In the genomic region with DNA sequence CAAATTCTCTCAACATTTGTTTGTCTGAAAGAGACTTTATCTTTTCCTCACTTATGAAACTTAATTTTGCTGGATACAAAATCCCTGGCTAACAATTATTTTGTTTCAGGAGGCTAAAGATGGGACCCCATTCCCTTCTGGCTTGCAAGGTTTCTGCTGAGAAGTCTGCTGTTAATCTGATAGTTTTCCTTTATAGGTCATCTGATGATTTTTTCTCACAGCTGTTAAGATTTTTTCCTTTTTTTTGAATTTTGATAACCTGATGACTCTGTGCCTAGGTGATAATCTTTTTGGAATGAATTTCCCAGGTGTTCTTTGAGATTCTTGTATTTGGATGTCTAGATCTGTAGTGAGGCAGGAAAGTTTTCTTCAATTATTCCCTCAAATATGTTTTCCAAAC, we compare ENCODE assay signal across 29 cellular contexts.
"Had no signal": no experiment of that assay in that cellular context is flagged by ENCODE, and none has a peak within 500 bp of the region (broad histone marks: within the 10 kb centered on the region; RNA-seq: fewer than 3 reads in every experiment).

No MANE protein-coding gene starts in this region.

- FAIRE-seq: endometrium, endothelial cell of umbilical vein, frontal cortex had no signal

- H3K27me3 Mint-ChIP-seq: dendritic cell treated with granulocyte-macrophage colony-stimulating factor and Interleukin-4, amounts not matched to agents 40 ng/mL and 50 ng/mL, for 4 days; effector memory CD8-positive, alpha-beta T cell had no signal

- DNase-seq: colonic mucosa; cortex of kidney; dermis blood vessel endothelial cell; dorsolateral prefrontal cortex; effector CD4-positive, alpha-beta T cell; effector CD8-positive, alpha-beta T cell; effector memory CD4-positive, alpha-beta T cell; effector memory CD8-positive, alpha-beta T cell; endodermal cell; erythroblast; esophagus squamous epithelium; foreskin fibroblast; foreskin keratinocyte; foreskin melanocyte; gastrocnemius medialis; glutamatergic neuron; head of caudate nucleus; heart left ventricle; heart right ventricle had no signal

- H3K9me3 ChIP-seq: colonic mucosa, esophagus squamous epithelium, gastrocnemius medialis had no signal

- H3K4me1 ChIP-seq: colonic mucosa, esophagus muscularis mucosa, esophagus squamous epithelium, foreskin keratinocyte, gastrocnemius medialis, gastroesophageal sphincter, heart left ventricle, heart right ventricle had no signal

- ATAC-seq: effector memory CD8-positive, alpha-beta T cell; esophagus mucosa; foreskin keratinocyte; gastrocnemius medialis; gastroesophageal sphincter; heart left ventricle; heart right ventricle had no signal

- H3K4me3 ChIP-seq: colonic mucosa, coronary artery, dorsolateral prefrontal cortex, esophagus muscularis mucosa, esophagus squamous epithelium, gastrocnemius medialis, gastroesophageal sphincter, heart left ventricle, heart right ventricle, hepatocyte had no signal

- H3K27ac ChIP-seq: colonic mucosa, coronary artery, dorsolateral prefrontal cortex, epithelial cell of prostate, esophagus muscularis mucosa, esophagus squamous epithelium, foreskin keratinocyte, gastrocnemius medialis, gastroesophageal sphincter, heart left ventricle, heart right ventricle, hepatocyte had no signal

- H3K4me3 Mint-ChIP-seq: dendritic cell treated with granulocyte-macrophage colony-stimulating factor and Interleukin-4, amounts not matched to agents 40 ng/mL and 50 ng/mL, for 4 days; effector memory CD8-positive, alpha-beta T cell; endodermal cell had no signal

- H3K27ac Mint-ChIP-seq: dendritic cell treated with granulocyte-macrophage colony-stimulating factor and Interleukin-4, amounts not matched to agents 40 ng/mL and 50 ng/mL, for 4 days; effector memory CD8-positive, alpha-beta T cell; endodermal cell had no signal

- H3K4me1 Mint-ChIP-seq: endodermal cell had no signal

- H3K36me3 ChIP-seq: colonic mucosa, esophagus muscularis mucosa, esophagus squamous epithelium, gastrocnemius medialis, gastroesophageal sphincter, heart left ventricle, heart right ventricle had no signal
